ENCODE assay signal across 8 cellular contexts in the genomic region with DNA sequence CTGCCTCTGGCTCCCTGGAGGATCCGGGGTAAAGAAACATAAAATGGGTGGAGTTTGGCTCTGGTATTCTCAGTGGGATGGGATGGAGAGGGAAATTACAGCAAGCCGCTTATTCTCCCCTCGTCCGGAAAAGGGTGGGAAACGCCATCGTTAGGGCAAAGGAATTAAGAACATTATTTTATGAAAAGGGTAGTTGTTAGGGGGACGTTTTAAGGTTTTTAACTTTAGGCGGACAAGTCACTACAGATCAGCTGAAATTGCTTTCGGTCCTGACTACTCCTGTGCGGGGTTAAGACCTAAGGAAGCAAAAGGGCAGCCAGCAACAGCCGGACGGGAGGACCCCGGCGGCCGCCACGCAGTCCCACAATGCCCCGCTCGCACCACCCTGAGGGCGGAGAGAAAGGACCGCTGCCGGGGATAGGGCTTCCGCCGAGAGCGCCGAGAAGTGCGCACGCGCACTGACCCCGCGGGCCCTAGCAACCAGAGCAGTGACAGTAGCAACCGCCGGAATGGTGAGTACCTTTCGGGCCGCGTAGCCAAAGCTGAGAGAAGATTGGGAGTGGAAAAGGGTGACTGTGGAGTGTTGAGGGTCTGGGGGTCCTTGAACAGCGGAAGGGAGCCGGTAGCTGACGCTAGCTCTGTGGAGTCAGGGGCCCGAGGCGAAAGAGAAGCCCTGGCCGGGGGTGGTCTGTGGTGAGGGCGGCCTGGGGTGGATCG. TPM values are rescaled to one million over a fixed set of nuclear protein-coding genes. Genes with fewer than 3 reads are reported as not detected.
DNase-seq lines count a peak whose midpoint lies in the region; ATAC-seq and TF ChIP-seq lines count a peak whose summit lies in the region.

DNAL1 (plus strand) TSS at position 456 of the 717 bp plus-strand sequence; CDS start at position 510, 54 bp downstream.

- H3K36me3 ChIP-seq in esophagus muscularis mucosa (no peaks in the 10 kb centered on the region), muscle layer of duodenum (ENCODE audit: control insufficient read depth in 1 of 2, insufficient read depth in 2 of 2, low read length in 2 of 2) (no peaks in the 10 kb centered on the region)

- H3K4me1 ChIP-seq in esophagus muscularis mucosa (peaks cover 15 to 26% (median 18%) of the 10 kb centered on the region in 4 donors), muscle layer of duodenum (ENCODE audit: control insufficient read depth in 1 of 2, insufficient read depth in 2 of 2, low read length in 2 of 2) (peaks cover 0 to 10% of the 10 kb centered on the region in 2 donors)

- H3K27ac ChIP-seq in esophagus muscularis mucosa (replicated peaks in 1 of 4) (peak within 1 kb of the TSS; percentile 82 to 90 (median 85)), muscle layer of duodenum (ENCODE audit: low read length) (peak within 1 kb of the TSS; percentile 95)

- peak in 1 of 3 experiments; percentile 28 for TF ChIP-seq CTCF in esophagus muscularis mucosa (IDR thresholded peaks at IDR 0.05)

- DNase-seq in DMS53 treated with DMSO at 0.1 percent for 48 hours (lab: John Stamatoyannopoulos, UW; ENCODE audit: unreplicated experiment) (peak; percentile 68), KG1 (lab: John Stamatoyannopoulos, UW) (peak; percentile 90), esophagus muscularis mucosa (ENCODE audit: extremely low spot score) (peak; percentile 97)
- peak; percentile 94 to 95 for DNase-seq in activated T-cell treated with anti-CD3 and anti-CD28 coated beads, Interleukin-2, amount 50 U/mL, for 48 hours
- DNase-seq in stimulated activated CD8-positive, alpha-beta memory T cell treated with anti-CD3 and anti-CD28 coated beads, Interleukin-7, amount 100 ng/mL, for 24 hours (ENCODE audit: low read depth) = peak; percentile 73

- no peak for TF ChIP-seq POLR2A in esophagus muscularis mucosa (IDR thresholded peaks at IDR 0.05; ENCODE audit: low read depth)

- peak; percentile 96 for ATAC-seq in GM21737 (IDR thresholded peaks at IDR 0.05; ENCODE audit: unreplicated experiment)

- peak within 1 kb of the TSS; percentile 69 to 86 (median 81) for H3K4me3 ChIP-seq in esophagus muscularis mucosa
- peak within 1 kb of the TSS; percentile 95 to 98 for H3K4me3 ChIP-seq in muscle layer of duodenum (ENCODE audit: low read depth in 1 of 2, low read length in 2 of 2)

- H3K9me3 ChIP-seq in esophagus muscularis mucosa (no peaks in the 10 kb centered on the region), muscle layer of duodenum (ENCODE audit: control insufficient read depth in 1 of 2, low read length in 2 of 2) (no peaks in the 10 kb centered on the region)

- no peak for TF ChIP-seq EP300 in esophagus muscularis mucosa (IDR thresholded peaks at IDR 0.05)

- no peaks in the 10 kb centered on the region for H3K27me3 ChIP-seq in esophagus muscularis mucosa
- no peaks in the 10 kb centered on the region for H3K27me3 ChIP-seq in muscle layer of duodenum (ENCODE audit: low read depth, low read length)

- 1% methylated on average over 40 of the region's 43 CpGs for WGBS in esophagus muscularis mucosa

- intact Hi-C loops in esophagus muscularis mucosa (cut with DNase I) = no loop called here

TF ChIP-seq in PFSK-1, 5 proteins besides CTCF, POLR2A, EP300 and RAD21:
- TF ChIP-seq POLR2AphosphoS5 (IDR thresholded peaks at IDR 0.05; ENCODE audit: low read depth, low read length) = peak; percentile 85
- TF ChIP-seq REST (IDR thresholded peaks at IDR 0.05; ENCODE audit: insufficient read depth in 1 of 2, low read depth in 2 of 2, low read length in 2 of 2) = no peak
- TF ChIP-seq TAF1 (IDR thresholded peaks at IDR 0.05; ENCODE audit: borderline replicate concordance, insufficient read depth, low read length) = no peak
- TF ChIP-seq FOXP2 (optimal IDR thresholded peaks at IDR 0.05; ENCODE audit: borderline replicate concordance, extremely low read depth, extremely low read length, insufficient read depth) = peak; percentile 30
- TF ChIP-seq SIN3A (IDR thresholded peaks at IDR 0.05; ENCODE audit: borderline replicate concordance, insufficient read depth, low read length) = 0 out of 2 replicates have a peak, but pooled peaks have one; percentile 23

RNA-seq across cellular contexts. Expression of gene DNAL1, which starts in this region (rescaled TPM):
- 1.2 TPM for polyA plus RNA-seq in PFSK-1 (2012; ENCODE audit: insufficient read length, low read depth)
- 10 to 100 TPM in 2 of 4 donors, 1 to 10 TPM in 2; 6.2 to 13.7 (median 10.4) TPM for total RNA-seq in esophagus muscularis mucosa

Comparison
In these comparisons a context has a peak if more than half of its experiments do, and no peak if none do; other contexts are left out.
1. Peak in every context shown above with its lines: DNase-seq, ATAC-seq, H3K4me3 ChIP-seq and H3K27ac ChIP-seq.